ENCODE assay signal across 12 cellular contexts in genomic region chr16:57023541-57024249, GRCh38. TPM values are rescaled to one million over a fixed set of nuclear protein-coding genes. Genes with fewer than 3 reads are reported as not detected.
DNase-seq lines count a peak whose midpoint lies in the region; ATAC-seq and TF ChIP-seq lines count a peak whose summit lies in the region.
"Had no signal": no experiment of that assay in that cellular context is flagged by ENCODE, and none has a peak within 500 bp of the region (broad histone marks: within the 10 kb centered on the region; RNA-seq: fewer than 3 reads in every experiment).

No MANE protein-coding gene starts in this region.

- peaks cover 72% of the 10 kb centered on the region for H3K36me3 ChIP-seq in neutrophil

- H3K4me1 ChIP-seq in neutrophil (ENCODE audit: control insufficient read depth in 1 of 2, insufficient read depth in 1 of 2, low read depth in 1 of 2, low read length in 1 of 2) = peaks cover 59 to 65% of the 10 kb centered on the region in 2 experiments

- TF ChIP-seq CTCF in neutrophil (IDR thresholded peaks at IDR 0.05) = no peak

- peak; percentile 46 to 55 for ATAC-seq in activated CD4-positive, CD25-positive, alpha-beta regulatory T cell treated with anti-CD3 and anti-CD28 coated beads, Interleukin-2, amount 50 U/mL, for 24 hours
- peak; percentile 77 for ATAC-seq in stimulated activated effector memory CD8-positive, alpha-beta T cell treated with anti-CD3 and anti-CD28 coated beads, Interleukin-12 subunit alpha, Interleukin-12 subunit beta, amount 100 ng/mL, for 72 hours

- H3K4me1 Mint-ChIP-seq in activated T-helper 2 cell treated with anti-CD3 and anti-CD28 coated beads, Interferon-gamma antibody, Interleukin-2, Interleukin-4, amounts not matched to agents 10 μg/mL and 5 μg/mL and 100 μg/mL, durations not matched to agents 14 hours and 24 hours and 36 hours (ENCODE audit: low read depth) = peaks cover 46% of the 10 kb centered on the region
- H3K4me1 Mint-ChIP-seq in stimulated activated effector memory CD8-positive, alpha-beta T cell treated with anti-CD3 and anti-CD28 coated beads, Interleukin-12 subunit alpha, Interleukin-12 subunit beta, amount 100 ng/mL, for 72 hours = peaks cover 90% of the 10 kb centered on the region

- no peaks in the 10 kb centered on the region for H3K9me3 ChIP-seq in neutrophil

- H3K9me3 Mint-ChIP-seq in activated T-helper 2 cell treated with anti-CD3 and anti-CD28 coated beads, Interferon-gamma antibody, Interleukin-2, Interleukin-4, amounts not matched to agents 10 μg/mL and 5 μg/mL and 100 μg/mL, durations not matched to agents 14 hours and 24 hours and 36 hours = no peaks in the 10 kb centered on the region
- no peaks in the 10 kb centered on the region for H3K9me3 Mint-ChIP-seq in stimulated activated effector memory CD8-positive, alpha-beta T cell treated with anti-CD3 and anti-CD28 coated beads, Interleukin-12 subunit alpha, Interleukin-12 subunit beta, amount 100 ng/mL, for 72 hours
- H3K9me3 Mint-ChIP-seq: activated B cell treated with CpG ODN at 0.5 μM for 24 hours, naive B cell had no signal

- H3K36me3 Mint-ChIP-seq in activated T-helper 2 cell treated with anti-CD3 and anti-CD28 coated beads, Interferon-gamma antibody, Interleukin-2, Interleukin-4, amounts not matched to agents 10 μg/mL and 5 μg/mL and 100 μg/mL, durations not matched to agents 14 hours and 24 hours and 36 hours (ENCODE audit: low read depth) = peaks cover 90% of the 10 kb centered on the region
- H3K36me3 Mint-ChIP-seq in stimulated activated effector memory CD8-positive, alpha-beta T cell treated with anti-CD3 and anti-CD28 coated beads, Interleukin-12 subunit alpha, Interleukin-12 subunit beta, amount 100 ng/mL, for 72 hours = peaks cover 83% of the 10 kb centered on the region

- H3K4me3 Mint-ChIP-seq in activated T-helper 2 cell treated with anti-CD3 and anti-CD28 coated beads, Interferon-gamma antibody, Interleukin-2, Interleukin-4, amounts not matched to agents 10 μg/mL and 5 μg/mL and 100 μg/mL, durations not matched to agents 14 hours and 24 hours and 36 hours (ENCODE audit: low read depth) = no peak overlapping the region
- H3K4me3 Mint-ChIP-seq in stimulated activated effector memory CD8-positive, alpha-beta T cell treated with anti-CD3 and anti-CD28 coated beads, Interleukin-12 subunit alpha, Interleukin-12 subunit beta, amount 100 ng/mL, for 72 hours = peak overlapping the region; percentile 50
- H3K4me3 Mint-ChIP-seq: activated B cell treated with CpG ODN at 0.5 μM for 24 hours, naive B cell had no signal

- H3K27ac ChIP-seq in neutrophil = peak overlapping the region; percentile 87

- no peaks in the 10 kb centered on the region for H3K27me3 Mint-ChIP-seq in activated T-helper 2 cell treated with anti-CD3 and anti-CD28 coated beads, Interferon-gamma antibody, Interleukin-2, Interleukin-4, amounts not matched to agents 10 μg/mL and 5 μg/mL and 100 μg/mL, durations not matched to agents 14 hours and 24 hours and 36 hours (ENCODE audit: low read depth)
- H3K27me3 Mint-ChIP-seq: activated B cell treated with CpG ODN at 0.5 μM for 24 hours, naive B cell had no signal

- peak overlapping the region; percentile 68 for H3K27ac Mint-ChIP-seq in activated T-helper 2 cell treated with anti-CD3 and anti-CD28 coated beads, Interferon-gamma antibody, Interleukin-2, Interleukin-4, amounts not matched to agents 10 μg/mL and 5 μg/mL and 100 μg/mL, durations not matched to agents 14 hours and 24 hours and 36 hours
- H3K27ac Mint-ChIP-seq in stimulated activated effector memory CD8-positive, alpha-beta T cell treated with anti-CD3 and anti-CD28 coated beads, Interleukin-12 subunit alpha, Interleukin-12 subunit beta, amount 100 ng/mL, for 72 hours = peak overlapping the region; percentile 84

- intact Hi-C loops in activated T-helper 2 cell treated with anti-CD3 and anti-CD28 coated beads, Interferon-gamma antibody, Interleukin-2, Interleukin-4, amounts not matched to agents 10 μg/mL and 5 μg/mL and 100 μg/mL, durations not matched to agents 14 hours and 24 hours and 36 hours (cut with micrococcal nuclease) = no loop called here

- no peaks in the 10 kb centered on the region for H3K27me3 ChIP-seq in neutrophil

- no peak for DNase-seq in activated T-helper 2 cell treated with anti-CD3 and anti-CD28 coated beads, Interferon-gamma antibody, Interleukin-2, Interleukin-4, amounts not matched to agents 10 μg/mL and 5 μg/mL and 100 μg/mL, durations not matched to agents 14 hours and 24 hours and 36 hours (ENCODE audit: low spot score)
- peak in 1 of 2 donors; percentile 79 for DNase-seq in stimulated activated effector memory CD8-positive, alpha-beta T cell treated with anti-CD3 and anti-CD28 coated beads, Interleukin-12 subunit alpha, Interleukin-12 subunit beta, amount 100 ng/mL, for 72 hours (ENCODE audit: low spot score in 2 of 2)
- DNase-seq in HK-2 (ENCODE audit: unreplicated experiment) (no peak), NCI-H2227 (lab: John Stamatoyannopoulos, UW; ENCODE audit: unreplicated experiment) (no peak), GF-D8 (lab: John Stamatoyannopoulos, UW) (no peak), germinal center (ENCODE audit: low spot score) (no peak)
- DNase-seq: activated B cell treated with CpG ODN at 0.5 μM for 24 hours, DMS 273 treated with DMSO at 0.1 percent for 48 hours, naive B cell, NCI-H1092 treated with DMSO at 0.1 percent for 48 hours had no signal

- no peak overlapping the region for H3K4me3 ChIP-seq in neutrophil (ENCODE audit: low read depth in 1 of 2, low read length in 1 of 2)

RNA-seq across cellular contexts. Expression of gene NLRC5, which starts 34.3 kb away (rescaled TPM):
- 166 and 169 TPM in 2 replicates for total RNA-seq in activated T-helper 2 cell treated with anti-CD3 and anti-CD28 coated beads, Interferon-gamma antibody, Interleukin-2, Interleukin-4, amounts not matched to agents 10 μg/mL and 5 μg/mL and 100 μg/mL, durations not matched to agents 14 hours and 24 hours and 36 hours
